In genomic region chr12:52147983-52148540, GRCh38 we compare ENCODE assay signal across 1 cellular context.
TF ChIP-seq lines count a peak whose summit lies in the region.

No MANE protein-coding gene starts in this region.

TF ChIP-seq in A549, 52 proteins besides CTCF, POLR2A, EP300 and RAD21 (continued from another document):
- TF ChIP-seq HES2 (IDR thresholded peaks at IDR 0.05) = no peak
- TF ChIP-seq FOXS1 (CRISPR knock-in tag; IDR thresholded peaks at IDR 0.05) = peak; percentile 4
- TF ChIP-seq ZNF302 (CRISPR knock-in tag; IDR thresholded peaks at IDR 0.05) = peak; percentile 91
- no peak for TF ChIP-seq FOSL2 (IDR thresholded peaks at IDR 0.05)
- TF ChIP-seq FOSL2 (CRISPR knock-in tag; IDR thresholded peaks at IDR 0.05) = peak; percentile 26
- TF ChIP-seq ATOH8 (CRISPR knock-in tag; IDR thresholded peaks at IDR 0.05; ENCODE audit: low read depth) = peak; percentile 61; the same call in 1 of the 2 replicates
- TF ChIP-seq HOXB13 (CRISPR knock-in tag; IDR thresholded peaks at IDR 0.05; ENCODE audit: low read depth) = peak; percentile 93
- TF ChIP-seq E2F6 (IDR thresholded peaks at IDR 0.05; ENCODE audit: borderline replicate concordance, low read depth) = peak; percentile 48; the same call in 1 of the 2 replicates
- TF ChIP-seq JUNB (IDR thresholded peaks at IDR 0.05) = no peak
- TF ChIP-seq PBX3 (IDR thresholded peaks at IDR 0.05) = no peak
- TF ChIP-seq ZSCAN20 (CRISPR knock-in tag; IDR thresholded peaks at IDR 0.05) = peak; percentile 75
- TF ChIP-seq HMGXB4 (CRISPR knock-in tag; IDR thresholded peaks at IDR 0.05; ENCODE audit: borderline replicate concordance) = peak; percentile 93
- peak; percentile 1; the same call in 1 of the 2 replicates for TF ChIP-seq ZC3H11A (IDR thresholded peaks at IDR 0.05)
- peak in 1 of 2 experiments; percentile 59; a peak in 1 of 5 replicates for TF ChIP-seq JUN (IDR thresholded peaks at IDR 0.05)
